11 cellular contexts compared by ENCODE assay signal in the genomic region with DNA sequence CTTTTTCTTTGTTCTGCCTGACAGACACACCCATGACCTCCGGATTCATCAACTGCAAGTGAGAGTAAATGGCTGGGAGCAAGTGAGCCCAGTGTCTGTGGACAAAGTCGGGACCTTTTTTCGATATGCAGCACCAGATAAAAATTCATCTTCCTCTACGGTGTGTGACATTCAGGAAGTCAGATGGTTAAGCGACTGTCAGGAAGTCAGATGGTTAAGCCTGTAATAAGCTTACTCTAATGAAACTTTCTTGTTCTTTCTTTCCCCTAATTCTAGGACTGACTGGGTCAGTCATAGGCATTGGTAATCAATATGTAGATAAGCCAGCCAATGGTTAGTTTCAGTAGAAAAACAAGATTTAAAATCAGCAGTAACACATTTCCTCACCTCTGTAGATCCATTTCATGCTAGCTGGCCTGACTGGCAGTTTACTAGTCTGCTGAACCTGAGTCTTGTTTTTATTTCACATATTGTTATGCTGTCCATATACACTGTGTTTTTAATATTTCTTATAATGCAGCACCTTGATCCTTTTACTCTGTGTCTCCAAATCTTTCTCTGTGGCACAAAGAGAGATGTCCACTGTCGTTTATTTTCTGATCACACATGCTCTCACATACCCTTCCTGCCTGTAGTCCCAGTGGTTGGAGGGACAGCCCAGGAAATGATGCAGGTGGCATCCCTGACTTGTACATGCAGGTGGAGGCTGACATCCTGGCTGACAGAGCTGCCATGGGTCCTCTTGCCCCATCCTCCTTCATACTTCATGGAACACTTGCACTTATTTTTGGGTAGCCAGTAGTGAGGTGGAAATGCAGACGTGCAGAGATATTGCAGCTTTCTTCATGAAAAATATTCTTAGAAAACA.
DNase-seq lines count a peak whose midpoint lies in the region; ATAC-seq, FAIRE-seq and TF ChIP-seq lines count a peak whose summit lies in the region.
"Had no signal": no experiment of that assay in that cellular context is flagged by ENCODE, and none has a peak within 500 bp of the region (broad histone marks: within the 10 kb centered on the region; RNA-seq: fewer than 3 reads in every experiment).

No MANE protein-coding gene starts in this region.

- FAIRE-seq in H54 (lab: Jason Lieb, UNC), result no peak

- H3K27ac ChIP-seq in left ventricle myocardium inferior (replicated peaks), result peak overlapping the region; percentile 80
- peak overlapping the region; percentile 31 for H3K27ac ChIP-seq in suprapubic skin
- H3K27ac ChIP-seq: foreskin keratinocyte had no signal

- H3K9me3 ChIP-seq in left ventricle myocardium inferior (replicated peaks), result peaks cover 6% of the 10 kb centered on the region
- no peaks in the 10 kb centered on the region for H3K9me3 ChIP-seq in suprapubic skin

- H3K27me3 ChIP-seq in left ventricle myocardium inferior (ENCODE audit: low read depth) (no peaks in the 10 kb centered on the region), suprapubic skin (no peaks in the 10 kb centered on the region)
- H3K27me3 ChIP-seq: foreskin keratinocyte had no signal

- H3K36me3 ChIP-seq in left ventricle myocardium inferior, result peaks cover 51% of the 10 kb centered on the region
- peaks cover 67% of the 10 kb centered on the region for H3K36me3 ChIP-seq in suprapubic skin

- DNase-seq in activated CD4-positive, alpha-beta T cell treated with anti-CD3 and anti-CD28 coated beads for 4 hours, result peak; percentile 12 to 18
- DNase-seq in activated CD4-positive, alpha-beta T cell treated with anti-CD3 and anti-CD28 coated beads, Interleukin-2, amount 50 U/mL, for 1 hour, result no peak
- peak; percentile 7 for DNase-seq in T-helper 9 cell
- DNase-seq in left ventricle myocardium inferior, result no peak
- DNase-seq in suprapubic skin (ENCODE audit: low spot score in 2 of 2), result no peak
- DNase-seq in H54 (ENCODE audit: insufficient read length, low spot score), result no peak
- DNase-seq: activated gamma-delta T cell treated with Interleukin-2 at 50 U/mL for 16 hours, foreskin keratinocyte, PC-3 had no signal

- H3K4me3 ChIP-seq in left ventricle myocardium inferior (peak overlapping the region; percentile 62), suprapubic skin (no peak overlapping the region)

- no peak for TF ChIP-seq CTCF in left ventricle myocardium inferior (IDR thresholded peaks at IDR 0.05; ENCODE audit: borderline replicate concordance)
- no peak for TF ChIP-seq CTCF in suprapubic skin (IDR thresholded peaks at IDR 0.05)

- no peak for ATAC-seq in GM19463 (IDR thresholded peaks at IDR 0.05; ENCODE audit: unreplicated experiment)
- no peak for ATAC-seq in HG03354 (IDR thresholded peaks at IDR 0.05; ENCODE audit: poor library complexity, severe bottlenecking, unreplicated experiment)
- ATAC-seq: foreskin keratinocyte, PC-3 had no signal

- no peak for TF ChIP-seq POLR2A in suprapubic skin (IDR thresholded peaks at IDR 0.05)
- no peak for TF ChIP-seq POLR2A in H54 (IDR thresholded peaks at IDR 0.05; ENCODE audit: low read depth, low read length)

- intact Hi-C loops in left ventricle myocardium inferior (cut with micrococcal nuclease), result no loop called here

- WGBS in suprapubic skin, result 75% methylated on average over 7 of the region's 7 CpGs

- peaks cover 86% of the 10 kb centered on the region for H3K4me1 ChIP-seq in left ventricle myocardium inferior
- H3K4me1 ChIP-seq in suprapubic skin, result peaks cover 17% of the 10 kb centered on the region
- H3K4me1 ChIP-seq: foreskin keratinocyte had no signal

- TF ChIP-seq EP300 in suprapubic skin (IDR thresholded peaks at IDR 0.05), result no peak

Comparison
In these comparisons a context has a peak if more than half of its experiments do, and no peak if none do; other contexts are left out.
1. DNase-seq: peak in activated CD4-positive, alpha-beta T cell treated with anti-CD3 and anti-CD28 coated beads for 4 hours (2 of 2) and T-helper 9 cell (single experiment); none in activated CD4-positive, alpha-beta T cell treated with anti-CD3 and anti-CD28 coated beads, Interleukin-2, amount 50 U/mL, for 1 hour (single experiment), left ventricle myocardium inferior (single experiment), suprapubic skin (0 of 2) and H54 (single experiment).